Comparison of ENCODE assay signal across 1 cellular context in genomic region chr17:48107137-48108055, GRCh38.
TF ChIP-seq lines count a peak whose summit lies in the region.

Gene SNX11, plus strand, starts transcription at chr17:48107766. Its CDS starts 4,278 bp downstream, at chr17:48112044.

TF ChIP-seq in HepG2, 621 proteins besides CTCF, POLR2A, EP300 and RAD21 (continued from another document and continues in another):
- TF ChIP-seq ATF6 (CRISPR knock-in tag; conservative IDR thresholded peaks at IDR 0.05) (0 out of 2 replicates have a peak, but pooled peaks have one; percentile 26), HNRNPLL (IDR thresholded peaks at IDR 0.05; ENCODE audit: low read depth, low read length, poor library complexity, severe bottlenecking) (peak; percentile 99), ZNF367 (CRISPR knock-in tag; IDR thresholded peaks at IDR 0.05; ENCODE audit: borderline replicate concordance) (no peak), ZNF460 (CRISPR knock-in tag; IDR thresholded peaks at IDR 0.05; ENCODE audit: borderline replicate concordance) (peak; percentile 47; the same call in 1 of the 2 replicates), ZNF749 (CRISPR knock-in tag; IDR thresholded peaks at IDR 0.05; ENCODE audit: borderline replicate concordance) (0 out of 2 replicates have a peak, but pooled peaks have one; percentile 66), PRDM4 (CRISPR knock-in tag; IDR thresholded peaks at IDR 0.05; ENCODE audit: borderline replicate concordance) (no peak), KLF12 (CRISPR knock-in tag; IDR thresholded peaks at IDR 0.05; ENCODE audit: borderline replicate concordance) (peak; percentile 77; the same call in 1 of the 2 replicates), ZMYM3 (CRISPR knock-in tag; IDR thresholded peaks at IDR 0.05) (peak; percentile 4; the same call in 1 of the 2 replicates), TCF12 (IDR thresholded peaks at IDR 0.05) (no peak), TCF12 (CRISPR knock-in tag; IDR thresholded peaks at IDR 0.05) (peak; percentile 80; the same call in 1 of the 2 replicates), ASH2L (IDR thresholded peaks at IDR 0.05; ENCODE audit: insufficient read length, low read depth, low read length) (peak; percentile 94), MZF1 (CRISPR knock-in tag; IDR thresholded peaks at IDR 0.05; ENCODE audit: borderline replicate concordance) (no peak; the same call in 1 of the 2 replicates), RFXAP (CRISPR knock-in tag; IDR thresholded peaks at IDR 0.05; ENCODE audit: borderline replicate concordance) (peak; percentile 56; the same call in 1 of the 2 replicates), GRHL1 (CRISPR knock-in tag; conservative IDR thresholded peaks at IDR 0.05) (no peak), ZFY (CRISPR knock-in tag; IDR thresholded peaks at IDR 0.05) (peak; percentile 73), NFAT5 (CRISPR knock-in tag; IDR thresholded peaks at IDR 0.05) (no peak), ZNF572 (CRISPR knock-in tag; IDR thresholded peaks at IDR 0.05) (peak; percentile 86; the same call in 1 of the 2 replicates), MAZ (IDR thresholded peaks at IDR 0.05; ENCODE audit: borderline replicate concordance, low read depth, low read length) (peak; percentile 44), MAZ (CRISPR knock-in tag; IDR thresholded peaks at IDR 0.05; ENCODE audit: low read depth) (peak; percentile 96), THAP8 (CRISPR knock-in tag; IDR thresholded peaks at IDR 0.05; ENCODE audit: borderline replicate concordance) (no peak), ZNF687 (CRISPR knock-in tag; IDR thresholded peaks at IDR 0.05) (peak; percentile 97), ZEB1 (IDR thresholded peaks at IDR 0.05; ENCODE audit: insufficient replicate concordance, low read depth) (peak; percentile 86), GPBP1L1 (CRISPR knock-in tag; IDR thresholded peaks at IDR 0.05) (no peak), KDM1A (CRISPR knock-in tag; IDR thresholded peaks at IDR 0.05) (no peak), ZNF225 (CRISPR knock-in tag; IDR thresholded peaks at IDR 0.05) (peak; percentile 87; the same call in 1 of the 2 replicates), HIVEP1 (CRISPR knock-in tag; IDR thresholded peaks at IDR 0.05) (peak; percentile 96), ZFX (CRISPR knock-in tag; IDR thresholded peaks at IDR 0.05; ENCODE audit: low read depth) (peak; percentile 57; the same call in 1 of the 2 replicates), TBX2 (CRISPR knock-in tag; IDR thresholded peaks at IDR 0.05; ENCODE audit: borderline replicate concordance) (peak; percentile 100), GATA4 (IDR thresholded peaks at IDR 0.05; ENCODE audit: borderline replicate concordance, low read depth) (peak; percentile 55; the same call in 1 of the 2 replicates), ZNF337 (CRISPR knock-in tag; IDR thresholded peaks at IDR 0.05; ENCODE audit: borderline replicate concordance, low read depth) (no peak), EEA1 (CRISPR knock-in tag; IDR thresholded peaks at IDR 0.05; ENCODE audit: borderline replicate concordance) (no peak), HMG20A (CRISPR knock-in tag; IDR thresholded peaks at IDR 0.05; ENCODE audit: borderline replicate concordance) (no peak), SMYD3 (CRISPR knock-in tag; IDR thresholded peaks at IDR 0.05) (peak; percentile 62; the same call in 1 of the 2 replicates), ZNF589 (CRISPR knock-in tag; conservative IDR thresholded peaks at IDR 0.05) (0 out of 2 replicates have a peak, but pooled peaks have one; percentile 47), RFX1 (IDR thresholded peaks at IDR 0.05) (no peak), SP140L (CRISPR knock-in tag; IDR thresholded peaks at IDR 0.05; ENCODE audit: borderline replicate concordance) (no peak), ZNF354B (CRISPR knock-in tag; IDR thresholded peaks at IDR 0.05) (no peak), NFYC (CRISPR knock-in tag; IDR thresholded peaks at IDR 0.05) (peak; percentile 93), PPARG (CRISPR knock-in tag; conservative IDR thresholded peaks at IDR 0.05) (peak; percentile 49), MTERF4 (CRISPR knock-in tag; IDR thresholded peaks at IDR 0.05) (peak; percentile 80)
